26 cellular contexts compared by ENCODE assay signal in the genomic region with DNA sequence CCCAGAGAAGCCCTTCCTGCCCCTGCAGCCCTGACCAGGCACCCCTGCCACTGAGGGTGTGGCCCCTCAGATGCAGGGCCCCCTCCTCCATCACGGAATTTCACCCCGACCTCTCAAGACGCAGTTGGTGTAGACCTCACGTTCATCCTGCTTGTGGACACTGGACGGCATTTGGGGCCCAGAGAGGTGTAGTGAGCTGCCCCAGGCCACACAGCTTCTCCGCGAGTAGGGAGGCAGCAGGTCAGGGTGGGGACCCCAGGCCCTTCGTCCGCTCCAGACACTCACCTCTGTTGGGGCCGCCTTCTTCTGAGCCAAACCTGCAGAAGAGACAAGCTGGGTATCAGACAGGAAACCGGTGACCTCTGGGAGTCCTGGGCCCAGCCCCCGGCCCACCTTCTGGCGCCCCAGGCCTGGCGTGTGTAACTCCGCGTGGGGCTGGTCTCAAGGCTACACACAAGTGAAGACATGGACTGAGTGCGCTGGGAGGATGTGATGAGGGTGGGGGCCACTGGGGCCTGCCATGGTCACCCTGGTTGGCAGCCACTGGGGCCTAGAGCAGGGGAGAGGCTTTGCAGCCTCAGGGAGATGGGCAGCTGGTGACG. TPM values are rescaled to one million over a fixed set of nuclear protein-coding genes. Genes with fewer than 3 reads are reported as not detected.
DNase-seq lines count a peak whose midpoint lies in the region; ATAC-seq and TF ChIP-seq lines count a peak whose summit lies in the region.
"Had no signal": no experiment of that assay in that cellular context is flagged by ENCODE, and none has a peak within 500 bp of the region (broad histone marks: within the 10 kb centered on the region; RNA-seq: fewer than 3 reads in every experiment).

No MANE protein-coding gene starts in this region.

- no peaks in the 10 kb centered on the region for H3K27me3 ChIP-seq in esophagus squamous epithelium
- H3K27me3 ChIP-seq in rectal smooth muscle tissue (ENCODE audit: control insufficient read depth, insufficient read depth, low read length), result no peaks in the 10 kb centered on the region
- H3K27me3 ChIP-seq: brain microvascular endothelial cell had no signal

- peaks cover 4% of the 10 kb centered on the region for H3K36me3 Mint-ChIP-seq in activated T-helper 2 cell treated with anti-CD3 and anti-CD28 coated beads, Interferon-gamma antibody, Interleukin-2, Interleukin-4, amounts not matched to agents 10 μg/mL and 5 μg/mL and 100 μg/mL, durations not matched to agents 14 hours and 24 hours and 36 hours (ENCODE audit: low read depth)

- H3K27ac Mint-ChIP-seq in stimulated activated naive CD8-positive, alpha-beta T cell treated with anti-CD3 and anti-CD28 coated beads, Interleukin-15, amount 100 ng/mL, for 72 hours, result peak overlapping the region; percentile 69 to 94
- H3K27ac Mint-ChIP-seq in activated T-helper 2 cell treated with anti-CD3 and anti-CD28 coated beads, Interferon-gamma antibody, Interleukin-2, Interleukin-4, amounts not matched to agents 10 μg/mL and 5 μg/mL and 100 μg/mL, durations not matched to agents 14 hours and 24 hours and 36 hours, result no peak overlapping the region
- H3K27ac Mint-ChIP-seq: activated CD4-positive, alpha-beta memory T cell treated with anti-CD3 and anti-CD28 coated beads for 36 hours; activated naive CD4-positive, alpha-beta T cell treated with anti-CD3 and anti-CD28 coated beads, Interleukin-2, amount 10 ng/mL, durations not matched to agents 7 days and 5 days; activated T-helper 1 cell treated with anti-CD3 and anti-CD28 coated beads, Interleukin-12 subunit alpha, Interleukin-12 subunit beta, Interleukin-2, Interleukin-4 antibody, amounts not matched to agents 30 ng/mL and 10 ng/mL and 1 ng/mL, durations not matched to agents 14 hours and 24 hours and 36 hours had no signal

- H3K9me3 Mint-ChIP-seq in stimulated activated naive CD8-positive, alpha-beta T cell treated with anti-CD3 and anti-CD28 coated beads, Interleukin-15, amount 100 ng/mL, for 72 hours, result no peaks in the 10 kb centered on the region
- H3K9me3 Mint-ChIP-seq in activated T-helper 2 cell treated with anti-CD3 and anti-CD28 coated beads, Interferon-gamma antibody, Interleukin-2, Interleukin-4, amounts not matched to agents 10 μg/mL and 5 μg/mL and 100 μg/mL, durations not matched to agents 14 hours and 24 hours and 36 hours, result no peaks in the 10 kb centered on the region
- H3K9me3 Mint-ChIP-seq: activated CD4-positive, alpha-beta memory T cell treated with anti-CD3 and anti-CD28 coated beads for 36 hours; activated naive CD4-positive, alpha-beta T cell treated with anti-CD3 and anti-CD28 coated beads, Interleukin-2, amount 10 ng/mL, durations not matched to agents 7 days and 5 days; activated T-helper 1 cell treated with anti-CD3 and anti-CD28 coated beads, Interleukin-12 subunit alpha, Interleukin-12 subunit beta, Interleukin-2, Interleukin-4 antibody, amounts not matched to agents 30 ng/mL and 10 ng/mL and 1 ng/mL, durations not matched to agents 14 hours and 24 hours and 36 hours; naive thymus-derived CD8-positive, alpha-beta T cell had no signal

- H3K4me3 Mint-ChIP-seq in stimulated activated naive CD8-positive, alpha-beta T cell treated with anti-CD3 and anti-CD28 coated beads, Interleukin-15, amount 100 ng/mL, for 72 hours, result no peak overlapping the region
- no peak overlapping the region for H3K4me3 Mint-ChIP-seq in activated T-helper 2 cell treated with anti-CD3 and anti-CD28 coated beads, Interferon-gamma antibody, Interleukin-2, Interleukin-4, amounts not matched to agents 10 μg/mL and 5 μg/mL and 100 μg/mL, durations not matched to agents 14 hours and 24 hours and 36 hours (ENCODE audit: low read depth)
- H3K4me3 Mint-ChIP-seq: activated CD4-positive, alpha-beta memory T cell treated with anti-CD3 and anti-CD28 coated beads for 36 hours; activated naive CD4-positive, alpha-beta T cell treated with anti-CD3 and anti-CD28 coated beads, Interleukin-2, amount 10 ng/mL, durations not matched to agents 7 days and 5 days; activated T-helper 1 cell treated with anti-CD3 and anti-CD28 coated beads, Interleukin-12 subunit alpha, Interleukin-12 subunit beta, Interleukin-2, Interleukin-4 antibody, amounts not matched to agents 30 ng/mL and 10 ng/mL and 1 ng/mL, durations not matched to agents 14 hours and 24 hours and 36 hours had no signal

- no peak for ATAC-seq in stimulated activated naive CD8-positive, alpha-beta T cell treated with anti-CD3 and anti-CD28 coated beads, Interleukin-15, amount 100 ng/mL, for 72 hours
- ATAC-seq in stimulated activated naive CD8-positive, alpha-beta T cell treated with anti-CD3 and anti-CD28 coated beads, Interleukin-15, Interleukin-2, amounts not matched to agents 100 U/mL and 50 U/mL, for 24 hours, result no peak
- ATAC-seq in HG03025 (IDR thresholded peaks at IDR 0.05; ENCODE audit: low FRiP score, unreplicated experiment), result no peak
- ATAC-seq: activated CD4-positive, CD25-positive, alpha-beta regulatory T cell treated with anti-CD3 and anti-CD28 coated beads, Interleukin-2, amount 50 U/mL, for 24 hours; naive thymus-derived CD8-positive, alpha-beta T cell; Panc1 had no signal

- no peak for TF ChIP-seq POLR2A in esophagus squamous epithelium (IDR thresholded peaks at IDR 0.05)

- H3K9me3 ChIP-seq in esophagus squamous epithelium, result no peaks in the 10 kb centered on the region
- H3K9me3 ChIP-seq: BLaER1 treated with 17β-estradiol and CSF1 and Interleukin-3, amounts not matched to agents 10 nM and 100 nM had no signal

- 90% methylated on average over 1 of the region's 18 CpGs; no CpG with 5 or more reads in 1 of the 2 donors for WGBS in esophagus squamous epithelium, 2 donors

- no peak for TF ChIP-seq CTCF in esophagus squamous epithelium (IDR thresholded peaks at IDR 0.05)

- no peaks in the 10 kb centered on the region for H3K27me3 Mint-ChIP-seq in stimulated activated naive CD8-positive, alpha-beta T cell treated with anti-CD3 and anti-CD28 coated beads, Interleukin-15, amount 100 ng/mL, for 72 hours
- H3K27me3 Mint-ChIP-seq in activated T-helper 2 cell treated with anti-CD3 and anti-CD28 coated beads, Interferon-gamma antibody, Interleukin-2, Interleukin-4, amounts not matched to agents 10 μg/mL and 5 μg/mL and 100 μg/mL, durations not matched to agents 14 hours and 24 hours and 36 hours (ENCODE audit: low read depth), result no peaks in the 10 kb centered on the region
- H3K27me3 Mint-ChIP-seq: activated CD4-positive, alpha-beta memory T cell treated with anti-CD3 and anti-CD28 coated beads for 36 hours; naive thymus-derived CD8-positive, alpha-beta T cell had no signal

- peaks cover 63% of the 10 kb centered on the region for H3K4me1 Mint-ChIP-seq in stimulated activated naive CD8-positive, alpha-beta T cell treated with anti-CD3 and anti-CD28 coated beads, Interleukin-15, amount 100 ng/mL, for 72 hours
- peaks cover 3% of the 10 kb centered on the region for H3K4me1 Mint-ChIP-seq in activated T-helper 2 cell treated with anti-CD3 and anti-CD28 coated beads, Interferon-gamma antibody, Interleukin-2, Interleukin-4, amounts not matched to agents 10 μg/mL and 5 μg/mL and 100 μg/mL, durations not matched to agents 14 hours and 24 hours and 36 hours (ENCODE audit: low read depth)

- H3K9ac ChIP-seq in rectal smooth muscle tissue (ENCODE audit: low read length), result no peak overlapping the region

- intact Hi-C loops in esophagus squamous epithelium (cut with DNase I), result loop anchor here (5.0 kb wide), 1 partner anchor 35 kb away; a partner anchor contains a TSS
- intact Hi-C loops in activated T-helper 2 cell treated with anti-CD3 and anti-CD28 coated beads, Interferon-gamma antibody, Interleukin-2, Interleukin-4, amounts not matched to agents 10 μg/mL and 5 μg/mL and 100 μg/mL, durations not matched to agents 14 hours and 24 hours and 36 hours (cut with micrococcal nuclease), result no loop called here

- H3K4me1 ChIP-seq in esophagus squamous epithelium (peaks cover 22 to 59% (median 45%) of the 10 kb centered on the region in 3 donors), rectal smooth muscle tissue (ENCODE audit: control insufficient read depth, insufficient read depth, low read length) (peaks cover 35% of the 10 kb centered on the region)

- H3K27ac ChIP-seq in esophagus squamous epithelium, result peak overlapping the region in 3 of 4 donors; percentile 39 to 94 (median 92)
- peak overlapping the region; percentile 100 for H3K27ac ChIP-seq in rectal smooth muscle tissue (ENCODE audit: low read depth, low read length)
- H3K27ac ChIP-seq: BLaER1 treated with 17β-estradiol and CSF1 and Interleukin-3, amounts not matched to agents 10 nM and 100 nM; brain microvascular endothelial cell had no signal

- H3K4me3 ChIP-seq in esophagus squamous epithelium (no peak overlapping the region), rectal smooth muscle tissue (ENCODE audit: low read length) (no peak overlapping the region)
- H3K4me3 ChIP-seq: BLaER1 treated with 17β-estradiol and CSF1 and Interleukin-3, amounts not matched to agents 10 nM and 100 nM; skin epidermis had no signal

- H3K36me3 ChIP-seq in esophagus squamous epithelium (peaks cover 4 to 40% (median 11%) of the 10 kb centered on the region in 3 donors), rectal smooth muscle tissue (ENCODE audit: control insufficient read depth, insufficient read depth, low read length) (peaks cover 14% of the 10 kb centered on the region)

- DNase-seq in stimulated activated naive CD8-positive, alpha-beta T cell treated with anti-CD3 and anti-CD28 coated beads, Interleukin-15, amount 100 ng/mL, for 72 hours, result no peak
- DNase-seq in stimulated activated naive CD8-positive, alpha-beta T cell treated with anti-CD3 and anti-CD28 coated beads, Interleukin-15, Interleukin-2, amounts not matched to agents 100 U/mL and 50 U/mL, for 24 hours, result no peak
- DNase-seq in esophagus squamous epithelium (lab: John Stamatoyannopoulos, UW), result no peak
- no peak for DNase-seq in activated T-helper 2 cell treated with anti-CD3 and anti-CD28 coated beads, Interferon-gamma antibody, Interleukin-2, Interleukin-4, amounts not matched to agents 10 μg/mL and 5 μg/mL and 100 μg/mL, durations not matched to agents 14 hours and 24 hours and 36 hours (ENCODE audit: low spot score)
- DNase-seq in foreskin melanocyte, result no peak
- DNase-seq: activated CD4-positive, alpha-beta memory T cell treated with anti-CD3 and anti-CD28 coated beads for 36 hours; activated naive CD4-positive, alpha-beta T cell treated with anti-CD3 and anti-CD28 coated beads, Interleukin-2, amount 10 ng/mL, durations not matched to agents 7 days and 5 days; brain microvascular endothelial cell; DMS153; islet precursor cell; naive thymus-derived CD8-positive, alpha-beta T cell; NCI-H1436; NCI-H2081; NCI-H526 treated with DMSO at 0.1 percent for 48 hours; nucleus accumbens; SHP77 treated with DMSO at 0.1 percent for 48 hours; stimulated activated naive CD4-positive, alpha-beta T cell had no signal

RNA-seq across cellular contexts. Expression of a gene that starts 33.1 kb away (rescaled TPM):
- total RNA-seq in esophagus squamous epithelium, result 10 to 100 TPM; 12.0 to 25.3 (median 15.2) TPM
- total RNA-seq in activated T-helper 2 cell treated with anti-CD3 and anti-CD28 coated beads, Interferon-gamma antibody, Interleukin-2, Interleukin-4, amounts not matched to agents 10 μg/mL and 5 μg/mL and 100 μg/mL, durations not matched to agents 14 hours and 24 hours and 36 hours, result 22.5 and 23.6 TPM in 2 replicates

RNA-seq across cellular contexts. Expression of a gene that starts 40.5 kb away (rescaled TPM):
- 10 to 100 TPM; 15.9 to 26.7 (median 21.3) TPM for total RNA-seq in esophagus squamous epithelium
- 32.8 and 36.2 TPM in 2 replicates for total RNA-seq in activated T-helper 2 cell treated with anti-CD3 and anti-CD28 coated beads, Interferon-gamma antibody, Interleukin-2, Interleukin-4, amounts not matched to agents 10 μg/mL and 5 μg/mL and 100 μg/mL, durations not matched to agents 14 hours and 24 hours and 36 hours

RNA-seq across cellular contexts. Expression of a gene that starts 41.0 kb away (rescaled TPM):
- total RNA-seq in esophagus squamous epithelium, result 10 to 100 TPM; 23.7 to 71.1 (median 28.0) TPM
- total RNA-seq in activated T-helper 2 cell treated with anti-CD3 and anti-CD28 coated beads, Interferon-gamma antibody, Interleukin-2, Interleukin-4, amounts not matched to agents 10 μg/mL and 5 μg/mL and 100 μg/mL, durations not matched to agents 14 hours and 24 hours and 36 hours, result 0.41 and 0.48 TPM in 2 replicates
- total RNA-seq: endothelial cell of umbilical vein, LHCN-M2 had no signal

Comparison
In these comparisons a context has a peak if more than half of its experiments do, and no peak if none do; other contexts are left out.
1. RNA of a gene that starts 41.0 kb away (total RNA-seq): 23.7 to 71.1 TPM in esophagus squamous epithelium; 0.41 to 0.48 TPM in activated T-helper 2 cell treated with anti-CD3 and anti-CD28 coated beads, Interferon-gamma antibody, Interleukin-2, Interleukin-4, amounts not matched to agents 10 μg/mL and 5 μg/mL and 100 μg/mL, durations not matched to agents 14 hours and 24 hours and 36 hours; every median in the first group is over 10 times any median in the second.